22 cellular contexts compared by ENCODE assay signal in genomic region chr5:126513703-126514102, GRCh38.
DNase-seq lines count a peak whose midpoint lies in the region; ATAC-seq and TF ChIP-seq lines count a peak whose summit lies in the region.
"Had no signal": no experiment of that assay in that cellular context is flagged by ENCODE, and none has a peak within 500 bp of the region (broad histone marks: within the 10 kb centered on the region; RNA-seq: fewer than 3 reads in every experiment).

No MANE protein-coding gene starts in this region.

- in situ Hi-C loops in transverse colon (cut with MboI; ENCODE audit: low pct_ligation_motif_present in 1 of 4, low pct_unique_long_range_greater_than_20kb in 1 of 4, low sequenced_read_pairs in 3 of 4): no loop called here

- H3K4me1 Mint-ChIP-seq in activated naive CD8-positive, alpha-beta T cell (ENCODE audit: low read depth): peaks cover 30% of the 10 kb centered on the region
- H3K4me1 Mint-ChIP-seq in activated naive CD8-positive, alpha-beta T cell treated with anti-CD3 and anti-CD28 coated beads, Interleukin-2, amount 50 U/mL, for 24 hours: peaks cover 30% of the 10 kb centered on the region
- H3K4me1 Mint-ChIP-seq in activated CD8-positive, alpha-beta memory T cell treated with anti-CD3 and anti-CD28 coated beads, Interleukin-2, amount 10 ng/mL, durations not matched to agents 7 days and 5 days: peaks cover 8% of the 10 kb centered on the region

- 68 to 83% methylated on average over 4 of the region's 4 CpGs for WGBS in transverse colon (ENCODE audit: low coverage in 1 of 2), 2 donors

- peak overlapping the region; percentile 6 for H3K27ac Mint-ChIP-seq in activated naive CD8-positive, alpha-beta T cell
- no peak overlapping the region for H3K27ac Mint-ChIP-seq in activated naive CD8-positive, alpha-beta T cell treated with anti-CD3 and anti-CD28 coated beads, Interleukin-2, amount 50 U/mL, for 24 hours
- no peak overlapping the region for H3K27ac Mint-ChIP-seq in activated CD8-positive, alpha-beta memory T cell treated with anti-CD3 and anti-CD28 coated beads, Interleukin-2, amount 10 ng/mL, durations not matched to agents 7 days and 5 days
- H3K27ac Mint-ChIP-seq: activated T-helper 2 cell treated with anti-CD3 and anti-CD28 coated beads, Interferon-gamma antibody, Interleukin-2, Interleukin-4, amounts not matched to agents 10 μg/mL and 5 μg/mL and 100 μg/mL, durations not matched to agents 14 hours and 24 hours and 36 hours had no signal

- peak overlapping the region; percentile 59 for H2AFZ ChIP-seq in fibroblast of lung (ENCODE audit: low read length)
- peak overlapping the region; percentile 75 for H2AFZ ChIP-seq in osteoblast (ENCODE audit: low read length)
- H2AFZ ChIP-seq: PC-9 had no signal

- CTCF ChIA-PET in activated CD8-positive, alpha-beta memory T cell treated with anti-CD3 and anti-CD28 coated beads, Interleukin-2, amount 10 ng/mL, durations not matched to agents 7 days and 5 days (lab: Charles Lee): interaction anchor here (2.4 kb wide), 1 partner anchor 14 kb away, joined by 8 read pairs; no protein-coding TSS in a partner anchor

- intact Hi-C loops in transverse colon (cut with DNase I; ENCODE audit: low total_unique reads): no loop called here

- TF ChIP-seq POLR2A in transverse colon (IDR thresholded peaks at IDR 0.05): no peak

- H3K4me2 ChIP-seq in fibroblast of lung (ENCODE audit: extremely low read depth, insufficient read depth, low read length): peak overlapping the region; percentile 73
- H3K4me2 ChIP-seq in osteoblast (ENCODE audit: insufficient read depth, low read length): peak overlapping the region; percentile 46
- H3K4me2 ChIP-seq: PC-9 had no signal

- TF ChIP-seq CTCF in fibroblast of lung (conservative IDR thresholded peaks at IDR 0.05 in 1 of 2, IDR thresholded peaks at IDR 0.05 in 1 of 2; ENCODE audit: low read depth in 1 of 2, low read length in 2 of 2) (no peak), osteoblast (IDR thresholded peaks at IDR 0.05; ENCODE audit: extremely low read depth, low read depth, low read length) (no peak), transverse colon (IDR thresholded peaks at IDR 0.05) (no peak)

- H3K27ac ChIP-seq in fibroblast of lung (ENCODE audit: insufficient read depth, low read length): peak overlapping the region; percentile 57
- peak overlapping the region; percentile 48 for H3K27ac ChIP-seq in osteoblast (ENCODE audit: low read depth, low read length)
- H3K27ac ChIP-seq in transverse colon: peak overlapping the region; percentile 35 to 52 (median 44)
- H3K27ac ChIP-seq: 22Rv1, cardiac muscle cell, PC-9, VCaP had no signal

- no peak for TF ChIP-seq EP300 in transverse colon (IDR thresholded peaks at IDR 0.05; ENCODE audit: low read depth)

- H3K27me3 Mint-ChIP-seq in activated naive CD8-positive, alpha-beta T cell: no peaks in the 10 kb centered on the region
- no peaks in the 10 kb centered on the region for H3K27me3 Mint-ChIP-seq in activated naive CD8-positive, alpha-beta T cell treated with anti-CD3 and anti-CD28 coated beads, Interleukin-2, amount 50 U/mL, for 24 hours
- H3K27me3 Mint-ChIP-seq in activated CD8-positive, alpha-beta memory T cell treated with anti-CD3 and anti-CD28 coated beads, Interleukin-2, amount 10 ng/mL, durations not matched to agents 7 days and 5 days: no peaks in the 10 kb centered on the region

- no peaks in the 10 kb centered on the region for H3K9me3 ChIP-seq in fibroblast of lung (ENCODE audit: control insufficient read depth, insufficient read depth, low read depth, low read length)
- H3K9me3 ChIP-seq in osteoblast (ENCODE audit: low read depth, low read length): no peaks in the 10 kb centered on the region
- no peaks in the 10 kb centered on the region for H3K9me3 ChIP-seq in transverse colon
- H3K9me3 ChIP-seq: right lobe of liver, thoracic aorta had no signal

- no peak overlapping the region for H3K9ac ChIP-seq in fibroblast of lung (ENCODE audit: insufficient read depth, low read length)

- peaks cover 2% of the 10 kb centered on the region for H3K36me3 Mint-ChIP-seq in activated naive CD8-positive, alpha-beta T cell
- H3K36me3 Mint-ChIP-seq in activated naive CD8-positive, alpha-beta T cell treated with anti-CD3 and anti-CD28 coated beads, Interleukin-2, amount 50 U/mL, for 24 hours (ENCODE audit: low read depth): no peaks in the 10 kb centered on the region
- no peaks in the 10 kb centered on the region for H3K36me3 Mint-ChIP-seq in activated CD8-positive, alpha-beta memory T cell treated with anti-CD3 and anti-CD28 coated beads, Interleukin-2, amount 10 ng/mL, durations not matched to agents 7 days and 5 days

- H3K27me3 ChIP-seq in fibroblast of lung (ENCODE audit: control insufficient read depth, insufficient read depth, low read length) (no peaks in the 10 kb centered on the region), osteoblast (ENCODE audit: insufficient read depth, low read length) (no peaks in the 10 kb centered on the region), transverse colon (no peaks in the 10 kb centered on the region)
- H3K27me3 ChIP-seq: cardiac muscle cell, right lobe of liver had no signal

- ATAC-seq in activated naive CD8-positive, alpha-beta T cell treated with anti-CD3 and anti-CD28 coated beads, Interleukin-2, amount 50 U/mL, for 24 hours: no peak
- no peak for ATAC-seq in GM21381 (IDR thresholded peaks at IDR 0.05; ENCODE audit: unreplicated experiment)
- no peak for ATAC-seq in activated CD8-positive, alpha-beta memory T cell treated with anti-CD3 and anti-CD28 coated beads, Interleukin-2, amount 10 ng/mL, durations not matched to agents 7 days and 5 days
- ATAC-seq: left cardiac atrium had no signal

- no peaks in the 10 kb centered on the region for H3K9me3 Mint-ChIP-seq in activated naive CD8-positive, alpha-beta T cell (ENCODE audit: low read depth)
- no peaks in the 10 kb centered on the region for H3K9me3 Mint-ChIP-seq in activated naive CD8-positive, alpha-beta T cell treated with anti-CD3 and anti-CD28 coated beads, Interleukin-2, amount 50 U/mL, for 24 hours
- no peaks in the 10 kb centered on the region for H3K9me3 Mint-ChIP-seq in activated CD8-positive, alpha-beta memory T cell treated with anti-CD3 and anti-CD28 coated beads, Interleukin-2, amount 10 ng/mL, durations not matched to agents 7 days and 5 days (ENCODE audit: low read depth)

- no peak overlapping the region for H3K4me3 Mint-ChIP-seq in activated naive CD8-positive, alpha-beta T cell
- no peak overlapping the region for H3K4me3 Mint-ChIP-seq in activated naive CD8-positive, alpha-beta T cell treated with anti-CD3 and anti-CD28 coated beads, Interleukin-2, amount 50 U/mL, for 24 hours
- H3K4me3 Mint-ChIP-seq in activated CD8-positive, alpha-beta memory T cell treated with anti-CD3 and anti-CD28 coated beads, Interleukin-2, amount 10 ng/mL, durations not matched to agents 7 days and 5 days: no peak overlapping the region

- peaks cover 8% of the 10 kb centered on the region for H3K4me1 ChIP-seq in fibroblast of lung (ENCODE audit: control insufficient read depth, extremely low read depth, insufficient read depth, low read length)
- H3K4me1 ChIP-seq in osteoblast (ENCODE audit: insufficient read depth, low read length): peaks cover 23% of the 10 kb centered on the region
- peaks cover 0 to 10% (median 3%) of the 10 kb centered on the region in 4 donors for H3K4me1 ChIP-seq in transverse colon

- no peak for DNase-seq in activated naive CD8-positive, alpha-beta T cell treated with anti-CD3 and anti-CD28 coated beads, Interleukin-2, amount 50 U/mL, for 24 hours
- DNase-seq in fibroblast of lung (ENCODE audit: low read depth in 2 of 2) (peak in 1 of 2 donors; percentile 12), osteoblast (ENCODE audit: insufficient read length, low spot score, missing footprints) (no peak), transverse colon (no peak), cerebellum (ENCODE audit: low spot score) (no peak)
- no peak for DNase-seq in activated CD8-positive, alpha-beta memory T cell treated with anti-CD3 and anti-CD28 coated beads, Interleukin-2, amount 10 ng/mL, durations not matched to agents 7 days and 5 days
- DNase-seq: activated CD4-positive, alpha-beta T cell treated with anti-CD3 and anti-CD28 coated beads, Interleukin-2, amount 50 U/mL, for 1 hour; activated CD8-positive, alpha-beta memory T cell treated with anti-CD3 and anti-CD28 coated beads, Interleukin-2, amount 50 U/mL, for 4 hours; AML-193; DMS79; KG1; left cardiac atrium; NCI-H187 treated with DMSO at 0.1 percent for 48 hours; PC-9; right lobe of liver had no signal

- no peaks in the 10 kb centered on the region for H4K20me1 ChIP-seq in fibroblast of lung (ENCODE audit: control insufficient read depth, extremely low read depth, insufficient read depth, low read length)
- no peaks in the 10 kb centered on the region for H4K20me1 ChIP-seq in osteoblast (ENCODE audit: insufficient read depth, low read length)

- peak overlapping the region in 1 of 4 experiments; percentile 0 for H3K4me3 ChIP-seq in fibroblast of lung (replicated peaks in 1 of 4; ENCODE audit: control extremely low read depth in 1 of 4, insufficient read depth in 1 of 4, low read depth in 3 of 4, low read length in 4 of 4)
- peak overlapping the region; percentile 12 for H3K4me3 ChIP-seq in osteoblast (ENCODE audit: insufficient read depth, low read length)
- no peak overlapping the region for H3K4me3 ChIP-seq in transverse colon
- H3K4me3 ChIP-seq: cardiac muscle cell, PC-9, right lobe of liver, thoracic aorta had no signal

- H3K36me3 ChIP-seq in fibroblast of lung (ENCODE audit: control insufficient read depth, insufficient read depth, low read length) (no peaks in the 10 kb centered on the region), osteoblast (ENCODE audit: insufficient read depth, low read length) (no peaks in the 10 kb centered on the region), transverse colon (no peaks in the 10 kb centered on the region)
- H3K36me3 ChIP-seq: cardiac muscle cell, right lobe of liver, thoracic aorta had no signal

- no peaks in the 10 kb centered on the region for H3K79me2 ChIP-seq in fibroblast of lung (ENCODE audit: control insufficient read depth, insufficient read depth, low read length)
- no peaks in the 10 kb centered on the region for H3K79me2 ChIP-seq in osteoblast (ENCODE audit: insufficient read depth, low read length)
